In genomic region chr15:72203507-72203837, GRCh38 we compare ENCODE assay signal across 8 cellular contexts. TPM values are rescaled to one million over a fixed set of nuclear protein-coding genes. Genes with fewer than 3 reads are reported as not detected.
DNase-seq lines count a peak whose midpoint lies in the region; ATAC-seq and TF ChIP-seq lines count a peak whose summit lies in the region.

No MANE protein-coding gene starts in this region.

- no peak overlapping the region for H3K9ac ChIP-seq in PC-3 (ENCODE audit: low read length)
- no peak overlapping the region for H3K9ac ChIP-seq in fibroblast of lung (ENCODE audit: insufficient read depth, low read length)
- no peak overlapping the region for H3K9ac ChIP-seq in H9 (ENCODE audit: extremely low read depth, insufficient read length, low read length)

- POLR2A ChIA-PET in PC-3 (lab: Charles Lee; ENCODE audit: unreplicated experiment) = interaction anchor here (0.6 kb wide), 1 partner anchor 1454 kb away, joined by 4 read pairs; no protein-coding TSS in a partner anchor

- H4K8ac ChIP-seq in H9 (replicated peaks; ENCODE audit: insufficient read length, low read depth, low read length) = no peak overlapping the region

- intact Hi-C loops in PC-3 (cut with micrococcal nuclease) = no loop called here
- intact Hi-C loops in spleen (cut with DNase I; ENCODE audit: low total_unique reads) = no loop called here

- H3K79me2 ChIP-seq in PC-3 (ENCODE audit: low read length) (peaks cover 13% of the 10 kb centered on the region; the same call in 1 of the 2 replicates), fibroblast of lung (ENCODE audit: control insufficient read depth, insufficient read depth, low read length) (peaks cover 19% of the 10 kb centered on the region), H9 (ENCODE audit: insufficient read depth, low read length) (no peaks in the 10 kb centered on the region)

- H3K27me3 Mint-ChIP-seq in H9 (ENCODE audit: low read depth) = no peaks in the 10 kb centered on the region

- no peak overlapping the region for H3K27ac ChIP-seq in PC-3 (ENCODE audit: low read length)
- H3K27ac ChIP-seq in fibroblast of lung (ENCODE audit: insufficient read depth, low read length) = peak overlapping the region; percentile 63
- peak overlapping the region in 1 of 8 donors; percentile 19 for H3K27ac ChIP-seq in spleen
- H3K27ac ChIP-seq in H9 (ENCODE audit: insufficient read length, low read depth, low read length) = no peak overlapping the region

- H2BK120ac ChIP-seq in H9 (ENCODE audit: low read depth, low read length, poor library complexity, severe bottlenecking) = no peak overlapping the region

- H3K79me1 ChIP-seq in H9 (ENCODE audit: insufficient read depth, low read depth, low read length, poor library complexity, severe bottlenecking) = no peaks in the 10 kb centered on the region

- H3K36me3 ChIP-seq in PC-3 (ENCODE audit: low read depth, low read length) = peaks cover 100% of the 10 kb centered on the region
- H3K36me3 ChIP-seq in fibroblast of lung (ENCODE audit: control insufficient read depth, insufficient read depth, low read length) = peaks cover 67% of the 10 kb centered on the region
- H3K36me3 ChIP-seq in spleen = peaks cover 15 to 100% (median 98%) of the 10 kb centered on the region in 6 donors

- H3K9me3 ChIP-seq in PC-3 (ENCODE audit: low read length) (no peaks in the 10 kb centered on the region), fibroblast of lung (ENCODE audit: control insufficient read depth, insufficient read depth, low read depth, low read length) (no peaks in the 10 kb centered on the region), spleen (no peaks in the 10 kb centered on the region), H9 (ENCODE audit: control insufficient read depth, low read depth, low read length) (no peaks in the 10 kb centered on the region)

- peaks cover 61 to 99% (median 96%) of the 10 kb centered on the region in 3 experiments for H3K36me3 Mint-ChIP-seq in H9 (ENCODE audit: insufficient read depth in 1 of 3, low read depth in 3 of 3)

- H3F3A ChIP-seq in PC-3 (ENCODE audit: low read length, unreplicated experiment) = peaks cover 48% of the 10 kb centered on the region

- H3K27me3 ChIP-seq in PC-3 (ENCODE audit: low read length) = no peaks in the 10 kb centered on the region
- H3K27me3 ChIP-seq in fibroblast of lung (ENCODE audit: control insufficient read depth, insufficient read depth, low read length) = no peaks in the 10 kb centered on the region
- H3K27me3 ChIP-seq in spleen (replicated peaks in 1 of 7) = no peaks in the 10 kb centered on the region
- no peaks in the 10 kb centered on the region for H3K27me3 ChIP-seq in H9 (ENCODE audit: insufficient read depth, low read length)

- no peak for TF ChIP-seq POLR2A in spleen (IDR thresholded peaks at IDR 0.05)

- no peak overlapping the region for H3K4me3 ChIP-seq in PC-3 (ENCODE audit: low read length)
- no peak overlapping the region for H3K4me3 ChIP-seq in fibroblast of lung (replicated peaks in 1 of 4; ENCODE audit: control extremely low read depth in 1 of 4, insufficient read depth in 1 of 4, low read depth in 3 of 4, low read length in 4 of 4)
- H3K4me3 ChIP-seq in spleen = no peak overlapping the region

- no peak overlapping the region for H3K4ac ChIP-seq in H9 (ENCODE audit: low read depth, low read length)

- TF ChIP-seq CTCF in PC-3 (conservative IDR thresholded peaks at IDR 0.05; ENCODE audit: low read depth, low read length) (no peak), fibroblast of lung (conservative IDR thresholded peaks at IDR 0.05 in 1 of 2, IDR thresholded peaks at IDR 0.05 in 1 of 2; ENCODE audit: low read depth in 1 of 2, low read length in 2 of 2) (no peak), omental fat pad (IDR thresholded peaks at IDR 0.05) (no peak), spleen (IDR thresholded peaks at IDR 0.05 in 8 of 11, conservative IDR thresholded peaks at IDR 0.05 in 3 of 11) (no peak), H9 (conservative IDR thresholded peaks at IDR 0.05) (no peak)

- H2BK5ac ChIP-seq in H9 (ENCODE audit: insufficient read length, low read length) = no peak overlapping the region

- H3K4me1 ChIP-seq in PC-3 (ENCODE audit: insufficient read depth, low read length) (no peaks in the 10 kb centered on the region), fibroblast of lung (ENCODE audit: control insufficient read depth, extremely low read depth, insufficient read depth, low read length) (peaks cover 8% of the 10 kb centered on the region), spleen (peaks cover 0 to 42% (median 8%) of the 10 kb centered on the region in 6 donors), H9 (ENCODE audit: insufficient read depth, low read length) (no peaks in the 10 kb centered on the region)

- H2AK5ac ChIP-seq in H9 (ENCODE audit: insufficient read length, low read length) = no peak overlapping the region

- ATAC-seq in PC-3 (peak; percentile 14), omental fat pad (ENCODE audit: low FRiP score) (peak; percentile 36), GM18519 (IDR thresholded peaks at IDR 0.05; ENCODE audit: low FRiP score, unreplicated experiment) (no peak)

- no TSS peak for BruUV-seq in PC-3 (replicated peaks; lab: Mats Ljungman, UMichigan)

- no peaks in the 10 kb centered on the region for H3K4me1 Mint-ChIP-seq in H9

- no peak overlapping the region for H2BK12ac ChIP-seq in H9 (ENCODE audit: insufficient read length, low read depth, low read length)

- no peak overlapping the region for H3T11ph ChIP-seq in H9 (ENCODE audit: low read length)

- H4K91ac ChIP-seq in H9 (ENCODE audit: insufficient read length, low read depth, low read length) = no peak overlapping the region

- H3K23ac ChIP-seq in H9 (ENCODE audit: insufficient read length, low read depth, low read length) = no peak overlapping the region

- H3K27ac Mint-ChIP-seq in H9 = peak overlapping the region in 1 of 3 experiments; percentile 90; a peak in 1 of 7 replicates

- H3K18ac ChIP-seq in H9 (ENCODE audit: insufficient read length, low read depth, low read length) = no peak overlapping the region

- H4K20me1 ChIP-seq in PC-3 (ENCODE audit: low read length) = peaks cover 78% of the 10 kb centered on the region
- no peaks in the 10 kb centered on the region for H4K20me1 ChIP-seq in fibroblast of lung (ENCODE audit: control insufficient read depth, extremely low read depth, insufficient read depth, low read length)
- H4K20me1 ChIP-seq in H9 (ENCODE audit: control insufficient read depth, insufficient read depth, insufficient read length) = no peaks in the 10 kb centered on the region

- H3K9me2 ChIP-seq in PC-3 (replicated peaks; ENCODE audit: low read length) = no peaks in the 10 kb centered on the region

- WGBS in spleen, 5 donors = 64 to 76% (median 70%) methylated on average over 5 of the region's 5 CpGs
- no CpG with 5 or more reads among the region's 5 CpGs for WGBS in H9 (ENCODE audit: extremely low coverage, insufficient read length, low lambda C conversion rate)

- H3K4me3 Mint-ChIP-seq in H9 = no peak overlapping the region

- no peaks in the 10 kb centered on the region for H3K9me3 Mint-ChIP-seq in H9

- H4K5ac ChIP-seq in H9 (ENCODE audit: insufficient read length, low read depth, low read length) = no peak overlapping the region

- no peak overlapping the region for H3K56ac ChIP-seq in H9 (ENCODE audit: insufficient read length, low read depth, low read length)

- no peak overlapping the region for H3K14ac ChIP-seq in H9 (ENCODE audit: insufficient read depth, low read length)

- no peak overlapping the region for H2BK15ac ChIP-seq in H9 (ENCODE audit: low read depth, low read length)

- DNase-seq in DMS 273 (lab: John Stamatoyannopoulos, UW; ENCODE audit: unreplicated experiment) = peak; percentile 91
- no peak for DNase-seq in PC-3
- peak; percentile 88 to 89 for DNase-seq in fibroblast of lung (ENCODE audit: low read depth in 2 of 2)
- DNase-seq in omental fat pad (ENCODE audit: low spot score) = no peak
- no peak for DNase-seq in activated gamma-delta T cell (lab: John Stamatoyannopoulos, UW)
- no peak for DNase-seq in spleen
- DNase-seq in H9 = no peak

- H2AFZ ChIP-seq in PC-3 (ENCODE audit: low read length) = no peak overlapping the region
- H2AFZ ChIP-seq in fibroblast of lung (ENCODE audit: low read length) = no peak overlapping the region
- H2AFZ ChIP-seq in H9 (ENCODE audit: low read length) = no peak overlapping the region

- no peaks in the 10 kb centered on the region for H3K23me2 ChIP-seq in H9 (ENCODE audit: insufficient read length, low read depth, low read length, poor library complexity, severe bottlenecking)

- H3K4me2 ChIP-seq in PC-3 (ENCODE audit: low read length) (no peak overlapping the region), fibroblast of lung (ENCODE audit: extremely low read depth, insufficient read depth, low read length) (no peak overlapping the region), H9 (ENCODE audit: insufficient read depth, insufficient read length, low read length) (no peak overlapping the region)

- CTCF ChIA-PET in PC-3 (lab: Charles Lee) = no interaction called here

- H2BK20ac ChIP-seq in H9 (ENCODE audit: low read depth, low read length, poor library complexity, severe bottlenecking) = no peak overlapping the region

RNA-seq across cellular contexts. Expression of gene GRAMD2A, which starts 5.9 kb away (rescaled TPM):
- total RNA-seq in PC-3 (2014; rRNA removed) (0.07 TPM in 1 of 2 replicates, not detected in the other), fibroblast of lung (0.77 and 0.83 TPM in 2 replicates), omental fat pad (under 1 TPM in 3 of 4 donors, not detected in 1; 0.19 to 0.46 (median 0.24) TPM), spleen (under 1 TPM in 1 of 7 donors, not detected in 6; 0.34 TPM), H9 (2021) (1.3 and 1.5 TPM in 2 replicates)
- polyA plus RNA-seq in fibroblast of lung (0.09 and 0.15 TPM in 2 replicates), spleen (under 1 TPM; 0.03 to 0.11 (median 0.06) TPM)
- polyA plus RNA-seq in fibroblast of lung (2012) = 0.16 TPM in 1 of 2 replicates, not detected in the other
- polyA minus RNA-seq in fibroblast of lung (ENCODE audit: low replicate concordance) = not detected in 2 replicates

RNA-seq across cellular contexts. Expression of gene PKM, which starts 27.5 kb away (rescaled TPM):
- total RNA-seq in PC-3 (2014; rRNA removed) = 1,963 and 2,296 TPM in 2 replicates
- total RNA-seq in fibroblast of lung = 926 and 1,892 TPM in 2 replicates
- 2,521 and 3,546 TPM in 2 replicates for polyA plus RNA-seq in fibroblast of lung
- polyA plus RNA-seq in fibroblast of lung (2012) = 1,992 and 2,536 TPM in 2 replicates
- 3,488 and 4,252 TPM in 2 replicates for polyA minus RNA-seq in fibroblast of lung (ENCODE audit: low replicate concordance)
- total RNA-seq in omental fat pad = 100 to 1,000 TPM; 200 to 534 (median 205) TPM
- 100 to 1,000 TPM; 333 to 543 (median 379) TPM for total RNA-seq in spleen
- polyA plus RNA-seq in spleen = 100 to 1,000 TPM; 156 to 250 (median 187) TPM
- total RNA-seq in H9 (2021) = 1,026 and 1,042 TPM in 2 replicates

Comparison
In these comparisons a context has a peak if more than half of its experiments do, and no peak if none do; other contexts are left out.
1. DNase-seq: peak in DMS 273 (single experiment) and fibroblast of lung (2 of 2); none in PC-3 (single experiment), omental fat pad (single experiment), activated gamma-delta T cell (single experiment), spleen (single experiment) and H9 (single experiment).